Comparison of ENCODE assay signal across 8 cellular contexts in the genomic region with DNA sequence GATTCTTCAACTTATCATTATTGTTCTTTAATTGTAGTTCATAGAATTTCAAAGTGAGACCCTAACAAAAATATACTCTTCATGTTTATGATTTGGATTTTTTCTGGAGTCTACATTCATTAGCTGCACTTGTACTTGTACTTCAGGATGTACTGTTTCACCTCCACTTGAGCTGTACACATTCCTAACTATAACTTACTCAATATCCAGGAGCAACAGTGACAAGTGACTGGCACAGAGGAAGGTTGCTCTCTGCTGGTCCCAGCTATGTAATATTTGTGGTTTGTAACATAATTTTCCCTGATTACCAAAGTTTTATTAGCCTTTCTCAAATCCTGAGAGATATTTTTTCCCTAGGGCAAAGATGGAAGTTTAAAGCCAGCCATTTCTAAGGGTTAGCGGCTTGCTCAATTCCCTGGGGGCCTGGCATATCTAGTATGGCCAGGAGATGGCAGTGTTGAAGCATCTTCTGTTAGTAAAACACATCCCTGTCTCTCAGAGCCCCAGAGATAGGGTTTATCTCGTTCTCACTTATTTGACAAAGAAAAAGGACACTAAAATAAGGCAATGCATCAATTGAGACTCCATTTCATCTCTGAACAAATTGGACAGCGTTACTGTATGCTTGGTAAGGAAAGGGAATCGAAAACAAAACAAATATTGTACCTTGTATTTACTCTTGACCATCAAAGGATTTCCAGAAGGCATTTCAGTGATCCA. TPM values are rescaled to one million over a fixed set of nuclear protein-coding genes. Genes with fewer than 3 reads are reported as not detected.
DNase-seq lines count a peak whose midpoint lies in the region; ATAC-seq, FAIRE-seq and TF ChIP-seq lines count a peak whose summit lies in the region.

No MANE protein-coding gene starts in this region.

- TF ChIP-seq POLR2A in H1 (IDR thresholded peaks at IDR 0.05; ENCODE audit: control extremely low read depth in 1 of 2, low read depth in 2 of 2, low read length in 2 of 2), result no peak

- H3K9ac ChIP-seq in H1 (replicated peaks in 1 of 4; ENCODE audit: extremely low read depth in 1 of 4, low read depth in 3 of 4, low read length in 3 of 4), result no peak overlapping the region

- TF ChIP-seq EP300 in H1 (IDR thresholded peaks at IDR 0.05; ENCODE audit: borderline replicate concordance in 1 of 2, low read depth in 2 of 2, low read length in 2 of 2), result no peak

- no peak overlapping the region for H3K27ac ChIP-seq in H1 (ENCODE audit: low read depth, low read length)

- no peak overlapping the region for H3K23ac ChIP-seq in H1 (ENCODE audit: insufficient read length)

- no peak overlapping the region for H2AK5ac ChIP-seq in H1 (ENCODE audit: low read depth, low read length)

- ATAC-seq in GM18517 (IDR thresholded peaks at IDR 0.05; ENCODE audit: unreplicated experiment) (peak; percentile 95), HG03039 (IDR thresholded peaks at IDR 0.05; ENCODE audit: unreplicated experiment) (peak; percentile 87)
- ATAC-seq in stimulated activated naive CD8-positive, alpha-beta T cell treated with anti-CD3 and anti-CD28 coated beads, Interleukin-15, Interleukin-2, amounts not matched to agents 100 U/mL and 50 U/mL, for 24 hours, result peak; percentile 46

- DNase-seq in AML-193 (lab: John Stamatoyannopoulos, UW), result peak; percentile 36 to 50
- DNase-seq in NCI-H2196 (lab: John Stamatoyannopoulos, UW; ENCODE audit: unreplicated experiment), result peak; percentile 66
- peak; percentile 82 for DNase-seq in activated CD4-positive, alpha-beta T cell treated with anti-CD3 and anti-CD28 coated beads, Interleukin-2, amount 10 ng/mL, durations not matched to agents 24 days and 14 days
- DNase-seq in H1 (ENCODE audit: low read depth in 1 of 2, low spot score in 2 of 2), result peak; percentile 44 to 86
- DNase-seq in mesothelial cell of epicardium (ENCODE audit: low spot score in 2 of 2, unreplicated experiment in 2 of 2), result peak in 1 of 2 experiments; percentile 75
- DNase-seq in stimulated activated naive CD8-positive, alpha-beta T cell treated with anti-CD3 and anti-CD28 coated beads, Interleukin-15, Interleukin-2, amounts not matched to agents 100 U/mL and 50 U/mL, for 24 hours, result peak; percentile 44

- no peak overlapping the region for H4K91ac ChIP-seq in H1 (replicated peaks; ENCODE audit: insufficient read length, low read length)

- H3K27ac Mint-ChIP-seq in activated CD4-positive, alpha-beta T cell treated with anti-CD3 and anti-CD28 coated beads, Interleukin-2, amount 10 ng/mL, durations not matched to agents 24 days and 14 days, result no peak overlapping the region
- H3K27ac Mint-ChIP-seq in mesothelial cell of epicardium, result no peak overlapping the region

- POLR2A ChIA-PET in H1 (lab: Charles Lee; ENCODE audit: partially characterized antibody), result no interaction called here

- H3K56ac ChIP-seq in H1 (replicated peaks; ENCODE audit: insufficient read length, low read depth, low read length), result no peak overlapping the region

- H3K4me2 ChIP-seq in H1 (ENCODE audit: insufficient read depth in 1 of 2, low read depth in 2 of 2, low read length in 2 of 2), result no peak overlapping the region

- no peaks in the 10 kb centered on the region for H3K79me1 ChIP-seq in H1 (ENCODE audit: low read depth, low read length)

- no peak overlapping the region for H4K8ac ChIP-seq in H1 (ENCODE audit: extremely low read depth, insufficient read depth, low read length)

- no peaks in the 10 kb centered on the region for H3K27me3 ChIP-seq in H1 (replicated peaks in 1 of 4; ENCODE audit: control insufficient read depth in 3 of 4, extremely low read depth in 1 of 4, insufficient read depth in 3 of 4, low read length in 3 of 4)

- H2BK12ac ChIP-seq in H1 (ENCODE audit: low read depth, low read length), result no peak overlapping the region

- TF ChIP-seq CTCF in H1 (IDR thresholded peaks at IDR 0.05; ENCODE audit: control extremely low read depth in 1 of 3, insufficient read depth in 1 of 3, low read depth in 1 of 3, low read length in 3 of 3) (peak; percentile 48 to 79 (median 77)), mesothelial cell of epicardium (IDR thresholded peaks at IDR 0.05; ENCODE audit: unreplicated experiment) (peak; percentile 73)

- intact Hi-C loops in activated CD4-positive, alpha-beta T cell treated with anti-CD3 and anti-CD28 coated beads, Interleukin-2, amount 10 ng/mL, durations not matched to agents 24 days and 14 days (cut with micrococcal nuclease), result loop anchor here (1.0 to 2.0 kb wide), 3 partner anchors 256 to 767 kb away; partner anchors contain the start of gene OR52N2

- no peak overlapping the region for H3K18ac ChIP-seq in H1 (ENCODE audit: extremely low read depth, low read length)

- no peaks in the 10 kb centered on the region for H3K23me2 ChIP-seq in H1 (ENCODE audit: low read depth, low read length)

- H3K9me3 Mint-ChIP-seq in activated CD4-positive, alpha-beta T cell treated with anti-CD3 and anti-CD28 coated beads, Interleukin-2, amount 10 ng/mL, durations not matched to agents 24 days and 14 days, result no peaks in the 10 kb centered on the region
- no peaks in the 10 kb centered on the region for H3K9me3 Mint-ChIP-seq in mesothelial cell of epicardium

- peak; percentile 86 for FAIRE-seq in H1 (lab: Jason Lieb, UNC)

- no peaks in the 10 kb centered on the region for H4K20me1 ChIP-seq in H1 (replicated peaks in 1 of 2; ENCODE audit: control insufficient read depth in 1 of 2, insufficient read depth in 2 of 2, low read length in 2 of 2)

- no peak overlapping the region for H2BK20ac ChIP-seq in H1 (ENCODE audit: low read length)

- H3K4me3 ChIP-seq in H1 (ENCODE audit: extremely low read depth in 1 of 4, insufficient read depth in 2 of 4, low read depth in 3 of 4, low read length in 4 of 4), result no peak overlapping the region

- no peaks in the 10 kb centered on the region for H3K9me3 ChIP-seq in H1 (ENCODE audit: insufficient read depth in 2 of 2, low read depth in 1 of 2, low read length in 1 of 2)

- H2AFZ ChIP-seq in H1 (ENCODE audit: low read length), result no peak overlapping the region; the same call in 1 of the 2 replicates

- H2BK15ac ChIP-seq in H1 (ENCODE audit: low read length), result no peak overlapping the region

- H3K36me3 Mint-ChIP-seq in activated CD4-positive, alpha-beta T cell treated with anti-CD3 and anti-CD28 coated beads, Interleukin-2, amount 10 ng/mL, durations not matched to agents 24 days and 14 days (ENCODE audit: low read depth), result no peaks in the 10 kb centered on the region
- no peaks in the 10 kb centered on the region for H3K36me3 Mint-ChIP-seq in mesothelial cell of epicardium

- H3K36me3 ChIP-seq in H1 (ENCODE audit: control insufficient read depth in 2 of 4, insufficient read depth in 4 of 4, low read length in 3 of 4), result no peaks in the 10 kb centered on the region

- 14% methylated on average over 4 of the region's 4 CpGs; no CpG with 5 or more reads in 1 of the 2 experiments for WGBS in H1 (ENCODE audit: extremely low coverage in 1 of 2, insufficient coverage in 1 of 2, insufficient read length in 1 of 2, insufficient replicate concordance in 2 of 2, low coverage in 1 of 2, low lambda C conversion rate in 2 of 2, missing lambda C conversion rate in 1 of 2), 2 experiments

- no peaks in the 10 kb centered on the region for H3K79me2 ChIP-seq in H1 (ENCODE audit: control insufficient read depth in 1 of 2, insufficient read depth in 2 of 2, low read length in 2 of 2)

- no peak overlapping the region for H3K4ac ChIP-seq in H1 (replicated peaks; ENCODE audit: insufficient read length, low read depth, low read length)

- no peak overlapping the region for H2BK5ac ChIP-seq in H1 (ENCODE audit: low read depth, low read length)

- no peak overlapping the region for H3K4me3 Mint-ChIP-seq in activated CD4-positive, alpha-beta T cell treated with anti-CD3 and anti-CD28 coated beads, Interleukin-2, amount 10 ng/mL, durations not matched to agents 24 days and 14 days
- no peak overlapping the region for H3K4me3 Mint-ChIP-seq in mesothelial cell of epicardium

- no peaks in the 10 kb centered on the region for H3K4me1 ChIP-seq in H1 (replicated peaks in 1 of 4; ENCODE audit: control insufficient read depth in 3 of 4, insufficient read depth in 4 of 4, low read length in 3 of 4)

- H3K14ac ChIP-seq in H1 (ENCODE audit: insufficient read length), result no peak overlapping the region

- CTCF ChIA-PET in H1 (lab: Charles Lee; ENCODE audit: partially characterized antibody), result interaction anchor here (0.6 to 3.4 kb wide), 18 partner anchors 12 to 497 kb away, joined by 3 to 24 read pairs (median 3); no protein-coding TSS in a partner anchor

- H3K4me1 Mint-ChIP-seq in activated CD4-positive, alpha-beta T cell treated with anti-CD3 and anti-CD28 coated beads, Interleukin-2, amount 10 ng/mL, durations not matched to agents 24 days and 14 days, result no peaks in the 10 kb centered on the region
- peaks cover 2% of the 10 kb centered on the region for H3K4me1 Mint-ChIP-seq in mesothelial cell of epicardium

- no peak overlapping the region for H4K5ac ChIP-seq in H1 (ENCODE audit: insufficient read length, low read depth, low read length)

- no peak overlapping the region for H2BK120ac ChIP-seq in H1 (replicated peaks; ENCODE audit: low read depth, low read length)

- peak; percentile 90 to 91 for TF ChIP-seq RAD21 in H1 (IDR thresholded peaks at IDR 0.05 in 1 of 2, conservative IDR thresholded peaks at IDR 0.05 in 1 of 2; ENCODE audit: low read depth in 2 of 2, low read length in 2 of 2)

- H3K27me3 Mint-ChIP-seq in activated CD4-positive, alpha-beta T cell treated with anti-CD3 and anti-CD28 coated beads, Interleukin-2, amount 10 ng/mL, durations not matched to agents 24 days and 14 days, result peaks cover 3% of the 10 kb centered on the region
- peaks cover 23% of the 10 kb centered on the region for H3K27me3 Mint-ChIP-seq in mesothelial cell of epicardium (ENCODE audit: low read depth)

RNA-seq across cellular contexts. Expression of gene OR52A5, which starts 14.2 kb away (rescaled TPM):
- not detected in 2 replicates for total RNA-seq in activated CD4-positive, alpha-beta T cell treated with anti-CD3 and anti-CD28 coated beads, Interleukin-2, amount 10 ng/mL, durations not matched to agents 24 days and 14 days
- total RNA-seq in H1 (2021; fragmentation: NEBNext Ultra II Directional; extraction: Animal tissue kit (Norgen Biotek cat#: 25700)), result 0.11 TPM in 1 of 2 replicates, not detected in the other
- polyA plus RNA-seq in H1 (2011; rRNA removed), result 0.02 TPM in 2 replicates
- polyA plus RNA-seq in H1 (2011; cell fraction: cytosol; rRNA removed), result not detected
- not detected for polyA plus RNA-seq in H1 (2011; cell fraction: nucleus; rRNA removed)
- polyA plus RNA-seq in H1 (2012, experiment 1 of 2), result not detected in 4 replicates
- polyA plus RNA-seq in H1 (2012, experiment 2 of 2), result not detected
- 0.06 TPM for polyA plus RNA-seq in H1 (2013, experiment 1 of 2)
- 0.04 TPM for polyA plus RNA-seq in H1 (2013, experiment 2 of 2)
- 0.09 and 0.10 TPM in 2 replicates for polyA minus RNA-seq in H1 (2011; rRNA and poly(A)+ RNA removed)
- polyA minus RNA-seq in H1 (2011; cell fraction: cytosol; rRNA and poly(A)+ RNA removed), result not detected
- 0.50 TPM for polyA minus RNA-seq in H1 (2011; cell fraction: nucleus; rRNA and poly(A)+ RNA removed)
- total RNA-seq in mesothelial cell of epicardium, result not detected in 3 replicates

RNA-seq across cellular contexts. Expression of gene OR52A1, which starts 30.6 kb away (rescaled TPM):
- total RNA-seq in activated CD4-positive, alpha-beta T cell treated with anti-CD3 and anti-CD28 coated beads, Interleukin-2, amount 10 ng/mL, durations not matched to agents 24 days and 14 days, result not detected in 2 replicates
- total RNA-seq in H1 (2021; fragmentation: NEBNext Ultra II Directional; extraction: Animal tissue kit (Norgen Biotek cat#: 25700)), result 11.6 and 12.2 TPM in 2 replicates
- polyA plus RNA-seq in H1 (2011; rRNA removed), result 5.7 and 5.9 TPM in 2 replicates
- polyA plus RNA-seq in H1 (2011; cell fraction: cytosol; rRNA removed), result 6.4 TPM
- polyA plus RNA-seq in H1 (2011; cell fraction: nucleus; rRNA removed), result 5.6 TPM
- polyA plus RNA-seq in H1 (2012, experiment 1 of 2), result 1.7 to 3.2 TPM (median 2.2 TPM) in 4 replicates
- polyA plus RNA-seq in H1 (2012, experiment 2 of 2), result 0.58 TPM
- polyA plus RNA-seq in H1 (2013, experiment 1 of 2), result 10.4 TPM
- polyA plus RNA-seq in H1 (2013, experiment 2 of 2), result 10.5 TPM
- polyA minus RNA-seq in H1 (2011; rRNA and poly(A)+ RNA removed), result 9.3 and 10.4 TPM in 2 replicates
- 2.1 TPM for polyA minus RNA-seq in H1 (2011; cell fraction: cytosol; rRNA and poly(A)+ RNA removed)
- polyA minus RNA-seq in H1 (2011; cell fraction: nucleus; rRNA and poly(A)+ RNA removed), result 5.8 TPM
- total RNA-seq in mesothelial cell of epicardium, result 0.02 TPM in 2 of 3 replicates, not detected in the other

RNA-seq across cellular contexts. Expression of gene OR52E1, which starts 54.6 kb away (rescaled TPM):
- total RNA-seq in activated CD4-positive, alpha-beta T cell treated with anti-CD3 and anti-CD28 coated beads, Interleukin-2, amount 10 ng/mL, durations not matched to agents 24 days and 14 days, result not detected in 2 replicates
- total RNA-seq in H1 (2021; fragmentation: NEBNext Ultra II Directional; extraction: Animal tissue kit (Norgen Biotek cat#: 25700)), result not detected in 2 replicates
- not detected in 2 replicates for polyA plus RNA-seq in H1 (2011; rRNA removed)
- polyA plus RNA-seq in H1 (2011; cell fraction: cytosol; rRNA removed), result not detected
- polyA plus RNA-seq in H1 (2011; cell fraction: nucleus; rRNA removed), result not detected
- not detected in 4 replicates for polyA plus RNA-seq in H1 (2012, experiment 1 of 2)
- polyA plus RNA-seq in H1 (2012, experiment 2 of 2), result not detected
- not detected for polyA plus RNA-seq in H1 (2013, experiment 1 of 2)
- polyA plus RNA-seq in H1 (2013, experiment 2 of 2), result not detected
- polyA minus RNA-seq in H1 (2011; rRNA and poly(A)+ RNA removed), result not detected in 2 replicates
- polyA minus RNA-seq in H1 (2011; cell fraction: cytosol; rRNA and poly(A)+ RNA removed), result not detected
- polyA minus RNA-seq in H1 (2011; cell fraction: nucleus; rRNA and poly(A)+ RNA removed), result not detected
- not detected in 3 replicates for total RNA-seq in mesothelial cell of epicardium

Comparison
In these comparisons a context has a peak if more than half of its experiments do, and no peak if none do; other contexts are left out.
1. RNA of gene OR52A1, which starts 30.6 kb away (total RNA-seq): 11.6 to 12.2 TPM in H1; 0.02 TPM in mesothelial cell of epicardium and not detected in activated CD4-positive, alpha-beta T cell treated with anti-CD3 and anti-CD28 coated beads, Interleukin-2, amount 10 ng/mL, durations not matched to agents 24 days and 14 days; every median in the first group is over 10 times any median in the second.
2. Peak in every context shown above with its lines, with median percentiles within 50 percentile points of each other: ATAC-seq.